ENCODE assay signal across 32 cellular contexts in genomic region chr9:3391414-3391813, GRCh38.
"Had no signal": no experiment of that assay in that cellular context is flagged by ENCODE, and none has a peak within 500 bp of the region (broad histone marks: within the 10 kb centered on the region; RNA-seq: fewer than 3 reads in every experiment).

No MANE protein-coding gene starts in this region.

- H3K4me3 ChIP-seq: adrenal gland, breast epithelium, cardiac muscle cell, colonic mucosa, esophagus squamous epithelium, gastroesophageal sphincter, heart right ventricle had no signal

- ATAC-seq: activated CD4-positive, alpha-beta T cell treated with anti-CD3 and anti-CD28 coated beads for 36 hours; activated CD8-positive, alpha-beta T cell treated with anti-CD3 and anti-CD28 coated beads for 36 hours; activated naive CD8-positive, alpha-beta T cell treated with anti-CD3 and anti-CD28 coated beads, Interleukin-2, amount 50 U/mL, for 24 hours; activated T-cell treated with anti-CD3 and anti-CD28 coated beads, Interleukin-2, amount 50 U/mL, for 4 hours; activated T-helper 17 cell treated with anti-CD3 and anti-CD28 coated beads, Interleukin-2, amount 50 U/mL, for 72 hours; gastroesophageal sphincter; heart right ventricle; T-helper 17 cell had no signal

- H3K27ac ChIP-seq: adrenal gland, breast epithelium, cardiac muscle cell, colonic mucosa, epithelial cell of prostate, esophagus squamous epithelium, gastroesophageal sphincter, heart right ventricle had no signal

- DNase-seq: activated CD4-positive, alpha-beta T cell treated with anti-CD3 and anti-CD28 coated beads for 36 hours; activated CD4-positive, alpha-beta T cell treated with anti-CD3 and anti-CD28 coated beads, Interleukin-2, amount 10 ng/mL, durations not matched to agents 24 days and 14 days; activated CD4-positive, alpha-beta T cell treated with anti-CD3 and anti-CD28 coated beads, Interleukin-2, amount 50 U/mL, for 48 hours; activated CD4-positive, CD25-positive, alpha-beta regulatory T cell; activated CD4-positive, CD25-positive, alpha-beta regulatory T cell treated with anti-CD3 and anti-CD28 coated beads, Interleukin-2, amount 50 U/mL, for 72 hours; activated CD8-positive, alpha-beta memory T cell treated with anti-CD3 and anti-CD28 coated beads for 24 hours; activated CD8-positive, alpha-beta T cell treated with anti-CD3 and anti-CD28 coated beads for 36 hours; activated effector memory CD4-positive, alpha-beta T cell treated with Interleukin-2 at 50 U/mL for 16 hours; activated gamma-delta T cell treated with Interleukin-2 at 50 U/mL for 16 hours; activated naive CD4-positive, alpha-beta T cell treated with Interleukin-2 at 50 U/mL for 16 hours; activated naive CD8-positive, alpha-beta T cell treated with anti-CD3 and anti-CD28 coated beads for 36 hours; activated naive CD8-positive, alpha-beta T cell treated with anti-CD3 and anti-CD28 coated beads, Interleukin-2, amount 50 U/mL, for 24 hours; activated T-cell treated with anti-CD3 and anti-CD28 coated beads, Interleukin-2, amount 50 U/mL, for 4 hours; adrenal gland; amygdala; aorta; central memory CD4-positive, alpha-beta T cell; cerebellar nuclear complex; colonic mucosa; effector CD8-positive, alpha-beta T cell; esophagus squamous epithelium; foreskin melanocyte; heart right ventricle; T-helper 1 cell; T-helper 17 cell; T1000 had no signal

- H3K9me3 ChIP-seq: adrenal gland, breast epithelium, colonic mucosa, esophagus squamous epithelium, gastroesophageal sphincter had no signal

- H3K36me3 ChIP-seq: adrenal gland, breast epithelium, colonic mucosa had no signal

- H3K27me3 ChIP-seq: adrenal gland, breast epithelium, cardiac muscle cell, colonic mucosa, esophagus squamous epithelium, gastroesophageal sphincter, heart right ventricle had no signal

- H3K4me1 ChIP-seq: adrenal gland, breast epithelium, colonic mucosa, esophagus squamous epithelium had no signal

- FAIRE-seq: endothelial cell of umbilical vein had no signal
